30 cellular contexts compared by ENCODE assay signal in genomic region chr13:23141964-23142363, GRCh38. TPM values are rescaled to one million over a fixed set of nuclear protein-coding genes. Genes with fewer than 3 reads are reported as not detected.
"Had no signal": no experiment of that assay in that cellular context is flagged by ENCODE, and none has a peak within 500 bp of the region (broad histone marks: within the 10 kb centered on the region; RNA-seq: fewer than 3 reads in every experiment).

No MANE protein-coding gene starts in this region.

- H3K27ac ChIP-seq: colonic mucosa, coronary artery, dorsolateral prefrontal cortex, epithelial cell of prostate, esophagus muscularis mucosa, esophagus squamous epithelium, foreskin keratinocyte, gastrocnemius medialis, gastroesophageal sphincter, heart left ventricle, heart right ventricle had no signal

- H3K4me1 Mint-ChIP-seq: endodermal cell had no signal

- DNase-seq: colonic mucosa; cortex of kidney; dermis blood vessel endothelial cell; dorsolateral prefrontal cortex; effector CD4-positive, alpha-beta T cell; effector CD8-positive, alpha-beta T cell; effector memory CD4-positive, alpha-beta T cell; effector memory CD8-positive, alpha-beta T cell; endodermal cell; erythroblast; esophagus squamous epithelium; foreskin fibroblast; foreskin keratinocyte; foreskin melanocyte; gastrocnemius medialis; glutamatergic neuron; head of caudate nucleus; heart left ventricle; heart right ventricle had no signal

- H3K9me3 Mint-ChIP-seq: dendritic cell treated with granulocyte-macrophage colony-stimulating factor and Interleukin-4, amounts not matched to agents 40 ng/mL and 50 ng/mL, for 4 days; effector memory CD8-positive, alpha-beta T cell had no signal

- H3K4me3 ChIP-seq: colonic mucosa, coronary artery, dorsolateral prefrontal cortex, esophagus muscularis mucosa, esophagus squamous epithelium, gastrocnemius medialis, gastroesophageal sphincter, heart left ventricle, heart right ventricle had no signal

- H3K9me3 ChIP-seq: colonic mucosa, esophagus muscularis mucosa, esophagus squamous epithelium, gastrocnemius medialis, heart left ventricle, heart right ventricle had no signal

- H3K27ac Mint-ChIP-seq: dendritic cell treated with granulocyte-macrophage colony-stimulating factor and Interleukin-4, amounts not matched to agents 40 ng/mL and 50 ng/mL, for 4 days; effector memory CD8-positive, alpha-beta T cell; endodermal cell had no signal

- H3K4me1 ChIP-seq: colonic mucosa, foreskin keratinocyte, gastrocnemius medialis had no signal

- H3K36me3 ChIP-seq: colonic mucosa, esophagus muscularis mucosa, esophagus squamous epithelium, gastrocnemius medialis, gastroesophageal sphincter, heart left ventricle, heart right ventricle had no signal

- H3K4me3 Mint-ChIP-seq: dendritic cell treated with granulocyte-macrophage colony-stimulating factor and Interleukin-4, amounts not matched to agents 40 ng/mL and 50 ng/mL, for 4 days; effector memory CD8-positive, alpha-beta T cell; endodermal cell had no signal

- ATAC-seq: effector memory CD8-positive, alpha-beta T cell; esophagus mucosa; foreskin keratinocyte; gastrocnemius medialis; gastroesophageal sphincter; heart right ventricle had no signal

- H3K27me3 ChIP-seq: colonic mucosa, dorsolateral prefrontal cortex, esophagus muscularis mucosa, esophagus squamous epithelium, foreskin keratinocyte, gastrocnemius medialis, heart left ventricle, heart right ventricle had no signal

RNA-seq across cellular contexts. Expression of gene SGCG, which starts 38.8 kb away (rescaled TPM):
- total RNA-seq: dermis blood vessel endothelial cell, dermis microvascular lymphatic vessel endothelial cell, endothelial cell of umbilical vein, epithelial cell of proximal tubule, fibroblast of villous mesenchyme, foreskin keratinocyte, glomerular endothelial cell had no signal
- polyA plus RNA-seq: foreskin keratinocyte had no signal
